In genomic region chr5:171673840-171674239, GRCh38 we compare ENCODE assay signal across 10 cellular contexts.
"Had no signal": no experiment of that assay in that cellular context is flagged by ENCODE, and none has a peak within 500 bp of the region (broad histone marks: within the 10 kb centered on the region; RNA-seq: fewer than 3 reads in every experiment).

No MANE protein-coding gene starts in this region.

- H3K27ac ChIP-seq: GM23248, KMS-11 had no signal

- H3K4me3 ChIP-seq: GM23248 had no signal

- H2AFZ ChIP-seq: GM23248 had no signal

- H3K4me3 Mint-ChIP-seq: H9, HFFc6 had no signal

- H3K27ac Mint-ChIP-seq: HFFc6 had no signal

- DNase-seq: GM23248, GOT3, H9, HCEC 1CT, HFFc6, IMR-90, KBM-7 had no signal

- FAIRE-seq: H54, HTR-8/SVneo had no signal

- H3K9me3 Mint-ChIP-seq: HFFc6 had no signal

- H3K9ac ChIP-seq: GM23248, KMS-11 had no signal

- H3K4me2 ChIP-seq: KMS-11 had no signal
